In the genomic region with DNA sequence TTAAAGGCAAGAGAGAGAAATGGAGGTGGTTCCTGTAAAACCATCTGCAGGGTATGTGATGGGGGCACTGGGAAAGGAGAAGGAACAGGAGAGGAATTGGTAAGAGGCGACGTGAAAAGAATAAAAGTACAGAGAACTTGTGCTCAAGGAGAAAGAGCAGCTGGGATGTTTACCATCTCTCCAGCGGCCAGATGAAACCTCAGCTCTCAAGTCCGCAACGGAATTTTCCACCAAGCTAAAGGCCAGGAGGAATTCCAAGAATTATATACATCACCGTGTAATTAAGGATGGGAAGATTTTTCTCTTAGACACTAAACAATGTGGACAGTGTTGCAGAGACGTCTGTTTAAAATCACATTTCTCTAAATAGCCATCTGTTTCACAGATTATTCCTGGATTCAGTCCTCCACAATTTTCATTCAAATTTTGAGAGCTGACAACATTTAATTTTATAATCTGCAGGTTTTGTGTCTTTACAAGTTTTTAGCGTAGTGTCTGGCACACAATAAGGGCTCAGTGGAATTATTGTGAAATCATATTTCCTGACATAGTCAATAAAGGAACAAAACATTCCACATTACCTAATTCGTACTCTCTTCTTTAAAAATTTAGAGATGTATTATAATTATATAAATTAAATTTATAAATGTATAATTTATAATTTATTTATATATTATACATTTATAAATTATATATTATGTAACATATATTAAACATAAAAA, we compare ENCODE assay signal across 17 cellular contexts. TPM values are rescaled to one million over a fixed set of nuclear protein-coding genes. Genes with fewer than 3 reads are reported as not detected.
DNase-seq lines count a peak whose midpoint lies in the region; ATAC-seq, FAIRE-seq and TF ChIP-seq lines count a peak whose summit lies in the region.
"Had no signal": no experiment of that assay in that cellular context is flagged by ENCODE, and none has a peak within 500 bp of the region (broad histone marks: within the 10 kb centered on the region; RNA-seq: fewer than 3 reads in every experiment).

No MANE protein-coding gene starts in this region.

- H3K4me1 ChIP-seq in right cardiac atrium (ENCODE audit: control insufficient read depth, insufficient read depth, low read length) (no peaks in the 10 kb centered on the region), esophagus squamous epithelium (no peaks in the 10 kb centered on the region)
- no peaks in the 10 kb centered on the region for H3K4me1 ChIP-seq in CD4-positive, alpha-beta memory T cell (ENCODE audit: insufficient read depth, low read length)
- H3K4me1 ChIP-seq: A549 had no signal

- peak; percentile 42 for ATAC-seq in left ventricle myocardium superior
- ATAC-seq in right cardiac atrium = no peak
- no peak for ATAC-seq in GM19328 (IDR thresholded peaks at IDR 0.05; ENCODE audit: unreplicated experiment)
- ATAC-seq: A549, K562, PC-3 had no signal

- H3K36me3 Mint-ChIP-seq in CD4-positive, alpha-beta memory T cell = no peaks in the 10 kb centered on the region
- H3K36me3 Mint-ChIP-seq: CD14-positive monocyte had no signal

- peak; percentile 97 for FAIRE-seq in TTC549 (lab: Jason Lieb, UNC)
- FAIRE-seq: A549, GM12892, HTR-8/SVneo, K562 had no signal

- intact Hi-C loops in left ventricle myocardium superior (cut with micrococcal nuclease) = no loop called here
- intact Hi-C loops in right cardiac atrium (cut with DNase I) = loop anchor here in 1 of 4 donors (5.0 kb wide), 1 partner anchor 344 kb away; no protein-coding TSS in a partner anchor
- intact Hi-C loops in esophagus squamous epithelium (cut with DNase I) = no loop called here
- intact Hi-C loops in CD4-positive, alpha-beta memory T cell (cut with micrococcal nuclease) = no loop called here

- H3K4me3 Mint-ChIP-seq in CD4-positive, alpha-beta memory T cell = no peak overlapping the region
- H3K4me3 Mint-ChIP-seq: CD14-positive monocyte had no signal

- H3K4me3 ChIP-seq in right cardiac atrium (ENCODE audit: low read length) (no peak overlapping the region), esophagus squamous epithelium (no peak overlapping the region)
- no peak overlapping the region for H3K4me3 ChIP-seq in CD4-positive, alpha-beta memory T cell (ENCODE audit: low read length in 2 of 2)
- H3K4me3 ChIP-seq: A549, K562 had no signal

- no peak for TF ChIP-seq POLR2A in esophagus squamous epithelium (IDR thresholded peaks at IDR 0.05)

- H3K27me3 ChIP-seq in right cardiac atrium (ENCODE audit: control insufficient read depth, insufficient read depth) (no peaks in the 10 kb centered on the region), esophagus squamous epithelium (no peaks in the 10 kb centered on the region)
- H3K27me3 ChIP-seq in CD4-positive, alpha-beta memory T cell (ENCODE audit: insufficient read depth, low read length) = no peaks in the 10 kb centered on the region

- H3K9me3 ChIP-seq in right cardiac atrium (ENCODE audit: control insufficient read depth, low read length) (no peaks in the 10 kb centered on the region), esophagus squamous epithelium (peaks cover 0 to 10% (median 0%) of the 10 kb centered on the region in 3 donors)
- peaks cover 0 to 4% of the 10 kb centered on the region in 2 donors for H3K9me3 ChIP-seq in CD4-positive, alpha-beta memory T cell (ENCODE audit: control insufficient read depth in 1 of 2, low read length in 2 of 2)

- no peak overlapping the region for H3K27ac Mint-ChIP-seq in CD4-positive, alpha-beta memory T cell
- H3K27ac Mint-ChIP-seq: CD14-positive monocyte had no signal

- H3K4me1 Mint-ChIP-seq in CD4-positive, alpha-beta memory T cell = peaks cover 0 to 2% (median 0%) of the 10 kb centered on the region in 4 donors
- H3K4me1 Mint-ChIP-seq: CD14-positive monocyte had no signal

- POLR2A ChIA-PET in CD4-positive, alpha-beta memory T cell (lab: Charles Lee; ENCODE audit: partially characterized antibody) = no interaction called here

- no peaks in the 10 kb centered on the region for H3K36me3 ChIP-seq in esophagus squamous epithelium
- no peaks in the 10 kb centered on the region for H3K36me3 ChIP-seq in CD4-positive, alpha-beta memory T cell (ENCODE audit: insufficient read depth, low read length)

- H3K27ac ChIP-seq in right cardiac atrium (ENCODE audit: low read length) (no peak overlapping the region), esophagus squamous epithelium (no peak overlapping the region)
- no peak overlapping the region for H3K27ac ChIP-seq in CD4-positive, alpha-beta memory T cell (ENCODE audit: low read depth, low read length)
- H3K27ac ChIP-seq: A549 had no signal

- no peak for TF ChIP-seq CTCF in esophagus squamous epithelium (IDR thresholded peaks at IDR 0.05)

- DNase-seq in left ventricle myocardium superior (no peak), right cardiac atrium (no peak), left kidney (ENCODE audit: low read depth, low spot score) (peak; percentile 70), esophagus squamous epithelium (lab: John Stamatoyannopoulos, UW) (no peak), NCI-H345 (lab: John Stamatoyannopoulos, UW) (no peak)
- no peak for DNase-seq in CD4-positive, alpha-beta memory T cell
- DNase-seq: NCI-H1436 treated with DMSO at 0.1 percent for 48 hours, NCI-H69, PC-3 had no signal

- H3K27me3 Mint-ChIP-seq in CD4-positive, alpha-beta memory T cell = no peaks in the 10 kb centered on the region

- peaks cover 0 to 35% (median 16%) of the 10 kb centered on the region in 8 donors for H3K9me3 Mint-ChIP-seq in CD4-positive, alpha-beta memory T cell

- 22% methylated on average over 9 of the region's 9 CpGs for WGBS in right cardiac atrium
- WGBS in esophagus squamous epithelium, 2 donors = 23 to 40% methylated on average over 9 of the region's 9 CpGs

- CTCF ChIA-PET in CD4-positive, alpha-beta memory T cell (lab: Charles Lee; ENCODE audit: partially characterized antibody) = no interaction called here

RNA-seq across cellular contexts. Expression of gene USP29, which starts 23.0 kb away (rescaled TPM):
- total RNA-seq in left ventricle myocardium superior (not detected), right cardiac atrium (not detected), esophagus squamous epithelium (not detected)
- polyA plus RNA-seq in right cardiac atrium = not detected
- not detected for total RNA-seq in CD4-positive, alpha-beta memory T cell
- polyA plus RNA-seq in CD4-positive, alpha-beta memory T cell = not detected
- total RNA-seq: K562, PC-3 had no signal
- polyA plus RNA-seq: A549, CD14-positive monocyte, K562 had no signal

RNA-seq across cellular contexts. Expression of gene ZIM3, which starts 48.2 kb away (rescaled TPM):
- total RNA-seq in left ventricle myocardium superior (not detected), right cardiac atrium (not detected), esophagus squamous epithelium (not detected)
- polyA plus RNA-seq in right cardiac atrium = not detected
- not detected for total RNA-seq in CD4-positive, alpha-beta memory T cell
- polyA plus RNA-seq in CD4-positive, alpha-beta memory T cell = not detected
- total RNA-seq: G401, K562, PC-3 had no signal
- polyA plus RNA-seq: A549, CD14-positive monocyte, K562 had no signal
